ENCODE assay signal across 11 cellular contexts in the genomic region with DNA sequence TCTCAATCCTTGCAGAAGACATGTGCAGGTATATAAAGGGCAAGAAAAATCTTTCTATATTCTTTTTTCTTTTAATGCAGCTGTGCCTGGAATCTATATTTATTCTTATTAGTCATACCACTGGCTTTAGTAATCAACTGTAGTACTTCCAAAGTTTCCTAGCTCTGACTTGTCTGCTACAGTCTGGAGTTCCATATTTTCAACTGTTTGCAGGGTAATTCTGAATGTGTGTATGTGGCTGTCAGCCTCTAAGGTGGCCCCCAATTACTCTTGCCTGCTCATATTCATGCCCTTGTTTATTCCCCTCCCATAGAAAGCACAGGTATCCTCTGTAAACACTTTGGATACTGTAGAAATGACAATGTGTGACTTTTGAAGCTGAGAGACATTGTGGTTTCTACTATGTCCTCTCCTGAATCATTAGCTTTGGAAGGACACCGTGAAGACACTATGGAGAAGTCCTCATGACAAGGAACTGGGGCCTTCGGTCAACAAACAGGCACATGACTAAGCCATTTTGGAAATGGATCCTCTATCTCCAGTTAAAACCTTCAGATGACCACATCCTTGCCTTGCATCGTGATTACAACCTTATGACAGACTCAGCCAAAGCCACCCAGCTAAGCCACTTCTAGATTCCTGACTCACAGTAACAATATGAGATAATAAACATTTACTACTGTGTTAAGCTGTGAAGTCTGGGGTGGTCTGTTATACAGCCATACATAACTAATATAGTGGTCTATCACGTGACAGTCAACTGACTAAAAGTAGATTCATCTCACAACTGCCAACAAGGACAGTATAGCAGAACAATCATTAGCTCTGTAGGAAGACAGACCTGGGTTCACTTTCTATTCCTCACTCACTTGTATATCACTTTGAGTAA. TPM values are rescaled to one million over a fixed set of nuclear protein-coding genes. Genes with fewer than 3 reads are reported as not detected.
DNase-seq lines count a peak whose midpoint lies in the region; ATAC-seq and TF ChIP-seq lines count a peak whose summit lies in the region.
"Had no signal": no experiment of that assay in that cellular context is flagged by ENCODE, and none has a peak within 500 bp of the region (broad histone marks: within the 10 kb centered on the region; RNA-seq: fewer than 3 reads in every experiment).

No MANE protein-coding gene starts in this region.

- no peaks in the 10 kb centered on the region for H3K4me1 Mint-ChIP-seq in endothelial cell (ENCODE audit: unreplicated experiment)

- H3K36me3 Mint-ChIP-seq in endothelial cell (ENCODE audit: low read depth, unreplicated experiment) = peaks cover 25% of the 10 kb centered on the region

- TF ChIP-seq CTCF in cardiac fibroblast (IDR thresholded peaks at IDR 0.05; ENCODE audit: low read depth, low read length) = no peak
- no peak for TF ChIP-seq CTCF in endothelial cell (IDR thresholded peaks at IDR 0.05; ENCODE audit: unreplicated experiment)

- ATAC-seq in GM19023 (IDR thresholded peaks at IDR 0.05; ENCODE audit: unreplicated experiment) (peak; percentile 52), HG03175 (IDR thresholded peaks at IDR 0.05; ENCODE audit: unreplicated experiment) (peak; percentile 87)
- ATAC-seq: left cardiac atrium had no signal

- H3K4me3 ChIP-seq in cardiac fibroblast (replicated peaks in 1 of 2; ENCODE audit: low read depth in 2 of 2, low read length in 2 of 2) = no peak overlapping the region

- H3K27ac Mint-ChIP-seq in endothelial cell (ENCODE audit: unreplicated experiment) = no peak overlapping the region
- H3K27ac Mint-ChIP-seq: activated naive CD4-positive, alpha-beta T cell treated with anti-CD3 and anti-CD28 coated beads, Interleukin-2, amount 10 ng/mL, durations not matched to agents 7 days and 5 days had no signal

- peaks cover 3% of the 10 kb centered on the region for H3K27me3 Mint-ChIP-seq in endothelial cell (ENCODE audit: unreplicated experiment)
- H3K27me3 Mint-ChIP-seq: activated naive CD4-positive, alpha-beta T cell treated with anti-CD3 and anti-CD28 coated beads, Interleukin-2, amount 10 ng/mL, durations not matched to agents 7 days and 5 days; CD4-positive, CD25-positive, alpha-beta regulatory T cell had no signal

- DNase-seq in A172 (ENCODE audit: low spot score) = peak; percentile 3
- peak; percentile 15 to 81 for DNase-seq in cardiac fibroblast (ENCODE audit: low read depth in 2 of 2)
- no peak for DNase-seq in NCI-H1048 (lab: John Stamatoyannopoulos, UW)
- DNase-seq in endothelial cell (ENCODE audit: low spot score) = no peak
- DNase-seq in cerebellum (ENCODE audit: low spot score) = no peak
- no peak for DNase-seq in C1 segment of cervical spinal cord (lab: John Stamatoyannopoulos, UW)
- DNase-seq: activated naive CD4-positive, alpha-beta T cell treated with anti-CD3 and anti-CD28 coated beads, Interleukin-2, amount 10 ng/mL, durations not matched to agents 7 days and 5 days; CD4-positive, CD25-positive, alpha-beta regulatory T cell; left cardiac atrium had no signal

- H3K9me3 Mint-ChIP-seq in endothelial cell (ENCODE audit: unreplicated experiment) = no peaks in the 10 kb centered on the region
- H3K9me3 Mint-ChIP-seq: activated naive CD4-positive, alpha-beta T cell treated with anti-CD3 and anti-CD28 coated beads, Interleukin-2, amount 10 ng/mL, durations not matched to agents 7 days and 5 days; CD4-positive, CD25-positive, alpha-beta regulatory T cell had no signal

- no peak overlapping the region for H3K4me3 Mint-ChIP-seq in endothelial cell (ENCODE audit: unreplicated experiment)
- H3K4me3 Mint-ChIP-seq: activated naive CD4-positive, alpha-beta T cell treated with anti-CD3 and anti-CD28 coated beads, Interleukin-2, amount 10 ng/mL, durations not matched to agents 7 days and 5 days; CD4-positive, CD25-positive, alpha-beta regulatory T cell had no signal

RNA-seq across cellular contexts. Expression of a gene that starts 49.5 kb away (rescaled TPM):
- total RNA-seq in A172 (2014; rRNA removed; shearing (Covaris generic)) = 15.4 and 18.2 TPM in 2 replicates
- total RNA-seq in endothelial cell (ENCODE audit: unreplicated experiment) = 5.7 TPM
- total RNA-seq in cerebellum = 34.2 TPM

Comparison
In these comparisons a context has a peak if more than half of its experiments do, and no peak if none do; other contexts are left out.
1. DNase-seq: peak in A172 (single experiment) and cardiac fibroblast (2 of 2); none in NCI-H1048 (single experiment), endothelial cell (single experiment), cerebellum (single experiment) and C1 segment of cervical spinal cord (0 of 14).